In the genomic region with DNA sequence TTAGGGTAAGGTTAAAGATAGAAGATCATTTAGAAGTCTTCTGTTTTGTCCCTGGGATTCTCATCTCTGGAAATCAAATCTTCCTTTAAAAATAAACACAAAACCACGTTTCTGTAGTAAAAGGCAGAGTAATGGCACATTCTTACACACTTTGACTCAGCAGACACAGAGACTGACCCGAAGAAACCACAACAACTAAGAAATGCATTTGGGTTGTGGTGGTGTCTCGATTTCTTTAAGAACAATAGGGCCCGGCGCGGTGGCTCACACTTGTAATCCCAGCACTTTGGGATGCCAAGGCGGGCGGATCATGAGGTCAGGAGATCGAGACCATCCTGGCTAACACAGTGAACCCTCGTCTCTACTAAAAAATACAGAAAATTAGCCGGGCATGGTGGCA, we compare ENCODE assay signal across 19 cellular contexts. TPM values are rescaled to one million over a fixed set of nuclear protein-coding genes. Genes with fewer than 3 reads are reported as not detected.
DNase-seq lines count a peak whose midpoint lies in the region; ATAC-seq and TF ChIP-seq lines count a peak whose summit lies in the region.
"Had no signal": no experiment of that assay in that cellular context is flagged by ENCODE, and none has a peak within 500 bp of the region (broad histone marks: within the 10 kb centered on the region; RNA-seq: fewer than 3 reads in every experiment).

No MANE protein-coding gene starts in this region.

- no peak overlapping the region for H3K23ac ChIP-seq in mesendoderm (ENCODE audit: low read length)

- no peaks in the 10 kb centered on the region for H3K79me2 ChIP-seq in mesendoderm (ENCODE audit: control insufficient read depth, insufficient read depth, low read length)

- H3K18ac ChIP-seq in mesendoderm (ENCODE audit: low read length) = no peak overlapping the region

- no peaks in the 10 kb centered on the region for H3K9me3 ChIP-seq in ascending aorta
- H3K9me3 ChIP-seq in thoracic aorta = no peaks in the 10 kb centered on the region
- H3K9me3 ChIP-seq: A549 had no signal

- H2BK120ac ChIP-seq in mesendoderm (ENCODE audit: low read depth, low read length) = no peak overlapping the region

- H3K4me1 ChIP-seq in ascending aorta = peaks cover 5 to 15% of the 10 kb centered on the region in 2 donors
- H3K4me1 ChIP-seq in thoracic aorta (ENCODE audit: control insufficient read depth in 1 of 2, low read depth in 2 of 2) = peaks cover 17 to 46% of the 10 kb centered on the region in 2 donors
- H3K4me1 ChIP-seq in mesendoderm (ENCODE audit: control insufficient read depth, low read depth, low read length) = no peaks in the 10 kb centered on the region
- H3K4me1 ChIP-seq: A549 had no signal

- no peak overlapping the region for H2AK5ac ChIP-seq in mesendoderm (ENCODE audit: low read length)

- no peak overlapping the region for H3K9ac ChIP-seq in mesendoderm (ENCODE audit: low read length)

- no peak overlapping the region for H4K5ac ChIP-seq in mesendoderm (ENCODE audit: low read length)

- no peak for ATAC-seq in thoracic aorta (ENCODE audit: insufficient number of reproducible peaks, low FRiP score, low read depth)
- ATAC-seq: A549 had no signal

- no peak for TF ChIP-seq CTCF in GM12865 (IDR thresholded peaks at IDR 0.05; ENCODE audit: insufficient read depth, low read depth, low read length, missing control alignments)
- no peak for TF ChIP-seq CTCF in ascending aorta (IDR thresholded peaks at IDR 0.05)
- no peak for TF ChIP-seq CTCF in thoracic aorta (IDR thresholded peaks at IDR 0.05)

- no peak overlapping the region for H2BK15ac ChIP-seq in mesendoderm (replicated peaks; ENCODE audit: low read depth)

- H2BK5ac ChIP-seq in mesendoderm (ENCODE audit: low read length) = no peak overlapping the region

- H3K56ac ChIP-seq in mesendoderm (ENCODE audit: low read length) = no peak overlapping the region

- H3K4ac ChIP-seq in mesendoderm (ENCODE audit: low read depth, low read length) = no peak overlapping the region

- no peak overlapping the region for H3K4me3 ChIP-seq in GM12865 (ENCODE audit: low read depth, low read length)
- no peak overlapping the region for H3K4me3 ChIP-seq in ascending aorta
- no peak overlapping the region for H3K4me3 ChIP-seq in thoracic aorta
- no peak overlapping the region for H3K4me3 ChIP-seq in mesendoderm (ENCODE audit: low read length)
- H3K4me3 ChIP-seq: A549, PC-9 had no signal

- H3K4me2 ChIP-seq in mesendoderm (ENCODE audit: low read length) = no peak overlapping the region
- H3K4me2 ChIP-seq: A549, PC-9 had no signal

- no peak overlapping the region for H4K8ac ChIP-seq in mesendoderm (ENCODE audit: low read depth, low read length)

- peak; percentile 1 for DNase-seq in GM12865 (ENCODE audit: low read depth)
- peak in 1 of 2 donors; percentile 48 for DNase-seq in ascending aorta (ENCODE audit: low spot score in 2 of 2)
- peak; percentile 30 for DNase-seq in fibroblast of gingiva (ENCODE audit: low read depth)
- DNase-seq in thoracic aorta (ENCODE audit: low spot score) = no peak
- no peak for DNase-seq in NCI-H128 (lab: John Stamatoyannopoulos, UW; ENCODE audit: unreplicated experiment)
- DNase-seq in activated CD4-positive, alpha-beta T cell treated with anti-CD3 and anti-CD28 coated beads for 1 hour = no peak
- DNase-seq in mesendoderm = no peak
- no peak for DNase-seq in activated naive CD4-positive, alpha-beta T cell treated with anti-CD3 and anti-CD28 coated beads, Interleukin-2, amount 50 U/mL, for 16 hours
- DNase-seq: C1 segment of cervical spinal cord, GOT3, MM.1S, NCI-H1092 treated with DMSO at 0.1 percent for 48 hours, NCI-H1694 treated with DMSO at 0.1 percent for 48 hours, NCI-H2107, NCI-H2227 treated with DMSO at 0.1 percent for 48 hours, NCI-H524, PC-9 had no signal

- H3K27ac ChIP-seq in ascending aorta (peak overlapping the region; percentile 79 to 83), thoracic aorta (peak overlapping the region; percentile 94 to 95), mesendoderm (ENCODE audit: low read depth, low read length) (no peak overlapping the region)
- H3K27ac ChIP-seq: A549, PC-9 had no signal

- WGBS in mesendoderm (ENCODE audit: extremely low coverage, insufficient coverage, low lambda C conversion rate) = no CpG with 5 or more reads among the region's 11 CpGs

- intact Hi-C loops in ascending aorta (cut with DNase I) = no loop called here

- H3K36me3 ChIP-seq in ascending aorta = no peaks in the 10 kb centered on the region
- no peaks in the 10 kb centered on the region for H3K36me3 ChIP-seq in thoracic aorta
- no peaks in the 10 kb centered on the region for H3K36me3 ChIP-seq in mesendoderm (ENCODE audit: control insufficient read depth, insufficient read depth, low read length)

- H3K79me1 ChIP-seq in mesendoderm (ENCODE audit: low read length) = no peaks in the 10 kb centered on the region

- no peaks in the 10 kb centered on the region for H3K27me3 ChIP-seq in ascending aorta
- H3K27me3 ChIP-seq in thoracic aorta (replicated peaks; ENCODE audit: insufficient read depth) = no peaks in the 10 kb centered on the region
- no peaks in the 10 kb centered on the region for H3K27me3 ChIP-seq in mesendoderm (ENCODE audit: insufficient read depth, low read length, poor library complexity)

RNA-seq across cellular contexts. Expression of gene MYH10, which starts 54.9 kb away (rescaled TPM):
- total RNA-seq in ascending aorta = 378 TPM
- 1,000 to 10,000 TPM; 1,436 to 1,719 TPM for total RNA-seq in thoracic aorta
- polyA plus RNA-seq in mesendoderm (2013, experiment 1 of 2) = 90.4 TPM
- 88.2 TPM for polyA plus RNA-seq in mesendoderm (2013, experiment 2 of 2)

RNA-seq across cellular contexts. Expression of gene CCDC42, which starts 59.2 kb away (rescaled TPM):
- total RNA-seq in ascending aorta (not detected), thoracic aorta (not detected)
- polyA plus RNA-seq in mesendoderm (2013, experiment 1 of 2) = not detected
- 0.04 TPM for polyA plus RNA-seq in mesendoderm (2013, experiment 2 of 2)
- total RNA-seq: PC-9, SK-MEL-5 had no signal
- polyA plus RNA-seq: A549 had no signal

Comparison
In these comparisons a context has a peak if more than half of its experiments do, and no peak if none do; other contexts are left out.
1. DNase-seq: peak in GM12865 (single experiment) and fibroblast of gingiva (single experiment); none in thoracic aorta (single experiment), NCI-H128 (single experiment), activated CD4-positive, alpha-beta T cell treated with anti-CD3 and anti-CD28 coated beads for 1 hour (single experiment), mesendoderm (single experiment) and activated naive CD4-positive, alpha-beta T cell treated with anti-CD3 and anti-CD28 coated beads, Interleukin-2, amount 50 U/mL, for 16 hours (single experiment).